ENCODE assay signal across 1 cellular context in genomic region chr15:59236394-59236793, GRCh38.
TF ChIP-seq lines count a peak whose summit lies in the region.

No MANE protein-coding gene starts in this region.

TF ChIP-seq in HepG2, 621 proteins besides CTCF, POLR2A, EP300 and RAD21:
- TF ChIP-seq MTA3 (CRISPR knock-in tag; IDR thresholded peaks at IDR 0.05) (no peak), ZNF264 (CRISPR knock-in tag; IDR thresholded peaks at IDR 0.05) (no peak), ZNF644 (CRISPR knock-in tag; IDR thresholded peaks at IDR 0.05; ENCODE audit: low read depth) (peak; percentile 64; the same call in 1 of the 2 replicates), STAT5B (CRISPR knock-in tag; IDR thresholded peaks at IDR 0.05) (no peak), ZNF24 (IDR thresholded peaks at IDR 0.05) (no peak), RNF2 (conservative IDR thresholded peaks at IDR 0.05; ENCODE audit: low read depth) (no peak), PRDM4 (CRISPR knock-in tag; IDR thresholded peaks at IDR 0.05; ENCODE audit: borderline replicate concordance) (no peak), SOX13 (IDR thresholded peaks at IDR 0.05) (no peak), SOX13 (CRISPR knock-in tag; conservative IDR thresholded peaks at IDR 0.05 in 1 of 2, IDR thresholded peaks at IDR 0.05 in 1 of 2) (no peak), HNF4A (CRISPR knock-in tag; IDR thresholded peaks at IDR 0.05) (peak; percentile 71), ZFP90 (CRISPR knock-in tag; IDR thresholded peaks at IDR 0.05; ENCODE audit: borderline replicate concordance) (no peak), ETV6 (CRISPR knock-in tag; conservative IDR thresholded peaks at IDR 0.05) (no peak), DBP (CRISPR knock-in tag; IDR thresholded peaks at IDR 0.05; ENCODE audit: not compliant biosample characterization) (no peak), ZNF333 (CRISPR knock-in tag; IDR thresholded peaks at IDR 0.05; ENCODE audit: borderline replicate concordance) (no peak)
